ENCODE assay signal across 8 cellular contexts in genomic region chr20:13819885-13820645, GRCh38. TPM values are rescaled to one million over a fixed set of nuclear protein-coding genes. Genes with fewer than 3 reads are reported as not detected.
A peak's percentile ranks its signal among the peaks of the same experiment; 100 is the strongest.
DNase-seq lines count a peak whose midpoint lies in the region; ATAC-seq and TF ChIP-seq lines count a peak whose summit lies in the region.

No MANE protein-coding gene starts in this region.

- ATAC-seq in GM18498 (IDR thresholded peaks at IDR 0.05; ENCODE audit: unreplicated experiment), result peak; percentile 81
- peak; percentile 81 for ATAC-seq in HG02678 (IDR thresholded peaks at IDR 0.05; ENCODE audit: unreplicated experiment)

- DNase-seq in AG10803 (ENCODE audit: low read depth), result peak; percentile 67
- peak; percentile 76 for DNase-seq in NAMALWA (ENCODE audit: low spot score)
- DNase-seq in SJCRH30, result peak; percentile 20 to 60
- DNase-seq in dorsolateral prefrontal cortex, result peak in 2 of 10 donors; percentile 13 to 25
- peak in 1 of 2 experiments; percentile 42 for DNase-seq in mesothelial cell of epicardium (ENCODE audit: low spot score in 2 of 2, unreplicated experiment in 2 of 2)
- no peak for DNase-seq in GM19240 (ENCODE audit: insufficient read length, low spot score)

- H3K27ac ChIP-seq in SJCRH30, result no peak overlapping the region
- H3K27ac ChIP-seq in dorsolateral prefrontal cortex, result no peak overlapping the region

- H3K4me3 ChIP-seq in AG10803 (ENCODE audit: low read length) (no peak overlapping the region), SJCRH30 (no peak overlapping the region), dorsolateral prefrontal cortex (no peak overlapping the region)

- H3K9me3 ChIP-seq in SJCRH30 (replicated peaks), result no peaks in the 10 kb centered on the region

- H3K27me3 Mint-ChIP-seq in mesothelial cell of epicardium (ENCODE audit: low read depth), result no peaks in the 10 kb centered on the region

- peak overlapping the region; percentile 21 for H3K27ac Mint-ChIP-seq in mesothelial cell of epicardium

- H3K4me1 Mint-ChIP-seq in mesothelial cell of epicardium, result no peaks in the 10 kb centered on the region

- TF ChIP-seq CTCF in AG10803 (conservative IDR thresholded peaks at IDR 0.05; ENCODE audit: low read length), result peak; percentile 69
- peak; percentile 56 to 82 (median 72) for TF ChIP-seq CTCF in dorsolateral prefrontal cortex (IDR thresholded peaks at IDR 0.05 in 54 of 56, conservative IDR thresholded peaks at IDR 0.05 in 2 of 56; ENCODE audit: low read depth in 1 of 56, partially characterized antibody in 56 of 56)
- TF ChIP-seq CTCF in mesothelial cell of epicardium (IDR thresholded peaks at IDR 0.05; ENCODE audit: unreplicated experiment), result peak; percentile 96

- no peak overlapping the region for H3K4me3 Mint-ChIP-seq in mesothelial cell of epicardium

- peaks cover 38% of the 10 kb centered on the region for H3K36me3 ChIP-seq in SJCRH30

- no peaks in the 10 kb centered on the region for H3K27me3 ChIP-seq in SJCRH30
- no peaks in the 10 kb centered on the region for H3K27me3 ChIP-seq in dorsolateral prefrontal cortex

- intact Hi-C loops in dorsolateral prefrontal cortex (cut with DNase I), result loop anchor here (5.0 to 10.0 kb wide), 3 partner anchors 135 to 237 kb away; no protein-coding TSS in a partner anchor

- no peaks in the 10 kb centered on the region for H3K9me3 Mint-ChIP-seq in mesothelial cell of epicardium

- H3K36me3 Mint-ChIP-seq in mesothelial cell of epicardium, result peaks cover 13% of the 10 kb centered on the region

- no peaks in the 10 kb centered on the region for H3K4me1 ChIP-seq in SJCRH30

RNA-seq across cellular contexts. Expression of gene NDUFAF5, which starts 35.2 kb away (rescaled TPM):
- total RNA-seq in SJCRH30 (2014; rRNA removed; shearing (Covaris generic)), result 29.1 and 36.2 TPM in 2 replicates
- total RNA-seq in dorsolateral prefrontal cortex, result 10 to 100 TPM; 29.6 to 79.6 (median 49.3) TPM
- 38.9 to 40.7 TPM (median 40.4 TPM) in 3 replicates for total RNA-seq in mesothelial cell of epicardium

RNA-seq across cellular contexts. Expression of gene ESF1, which starts 35.3 kb away (rescaled TPM):
- 27.8 and 33.9 TPM in 2 replicates for total RNA-seq in SJCRH30 (2014; rRNA removed; shearing (Covaris generic))
- total RNA-seq in dorsolateral prefrontal cortex, result 10 to 100 TPM; 13.5 to 23.8 (median 18.3) TPM
- total RNA-seq in mesothelial cell of epicardium, result 17.2 to 18.5 TPM (median 17.4 TPM) in 3 replicates
